Comparison of ENCODE assay signal across 11 cellular contexts in the genomic region with DNA sequence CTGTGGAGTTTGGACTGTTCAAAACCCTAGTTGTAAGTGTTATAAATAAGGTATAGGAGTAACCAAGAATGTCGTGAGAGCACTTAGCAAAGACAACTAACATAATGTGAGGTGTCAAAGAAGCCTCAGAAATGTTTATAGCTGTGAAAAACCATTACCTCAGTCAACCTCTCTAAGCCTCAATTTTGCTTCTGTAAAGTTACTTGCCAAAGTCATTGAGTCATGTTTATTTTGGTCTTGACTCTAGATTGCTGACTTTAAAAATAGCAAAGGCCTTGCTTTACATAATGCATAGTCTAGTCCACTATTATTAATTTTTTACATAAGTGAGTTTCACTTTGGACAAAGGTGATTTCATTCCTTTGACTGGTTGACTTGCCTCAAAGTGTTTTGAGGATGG.
DNase-seq lines count a peak whose midpoint lies in the region; ATAC-seq and TF ChIP-seq lines count a peak whose summit lies in the region.
"Had no signal": no experiment of that assay in that cellular context is flagged by ENCODE, and none has a peak within 500 bp of the region (broad histone marks: within the 10 kb centered on the region; RNA-seq: fewer than 3 reads in every experiment).

No MANE protein-coding gene starts in this region.

- H3K4me3 ChIP-seq in lower lobe of right lung (no peak overlapping the region), suprapubic skin (no peak overlapping the region), esophagus muscularis mucosa (no peak overlapping the region)
- H3K4me3 ChIP-seq: stomach had no signal

- H3K4me1 ChIP-seq in lower lobe of right lung (no peaks in the 10 kb centered on the region), suprapubic skin (no peaks in the 10 kb centered on the region), esophagus muscularis mucosa (peaks cover 0 to 15% (median 10%) of the 10 kb centered on the region in 4 donors)
- H3K4me1 ChIP-seq: stomach had no signal

- H3K9me3 ChIP-seq in lower lobe of right lung: no peaks in the 10 kb centered on the region
- H3K9me3 ChIP-seq in suprapubic skin: no peaks in the 10 kb centered on the region
- no peaks in the 10 kb centered on the region for H3K9me3 ChIP-seq in esophagus muscularis mucosa
- H3K9me3 ChIP-seq: stomach had no signal

- H3K27ac ChIP-seq in lower lobe of right lung (no peak overlapping the region), suprapubic skin (no peak overlapping the region), esophagus muscularis mucosa (replicated peaks in 1 of 4) (peak overlapping the region in 1 of 4 donors; percentile 34)
- H3K27ac ChIP-seq: stomach had no signal

- no peak for DNase-seq in lower lobe of right lung
- DNase-seq in retina: no peak
- no peak for DNase-seq in midbrain (lab: John Stamatoyannopoulos, UW)
- DNase-seq in suprapubic skin (ENCODE audit: low spot score in 2 of 2): no peak
- no peak for DNase-seq in esophagus muscularis mucosa (ENCODE audit: extremely low spot score)
- DNase-seq: activated T-cell treated with anti-CD3 and anti-CD28 coated beads, Interleukin-2, amount 50 U/mL, for 48 hours; GOT3; stomach had no signal

- 50% methylated on average over 1 of the region's 1 CpG for WGBS in suprapubic skin
- WGBS in esophagus muscularis mucosa: 16% methylated on average over 1 of the region's 1 CpG

- ATAC-seq in GM19043 (IDR thresholded peaks at IDR 0.05; ENCODE audit: low read depth, unreplicated experiment): peak; percentile 81
- ATAC-seq in HG02588 (IDR thresholded peaks at IDR 0.05; ENCODE audit: unreplicated experiment): peak; percentile 69
- ATAC-seq in HG03439 (IDR thresholded peaks at IDR 0.05; ENCODE audit: unreplicated experiment): peak; percentile 95
- peak; percentile 61 to 84 for ATAC-seq in lower lobe of right lung

- intact Hi-C loops in lower lobe of right lung (cut with DNase I): no loop called here
- intact Hi-C loops in esophagus muscularis mucosa (cut with DNase I): no loop called here

- no peaks in the 10 kb centered on the region for H3K36me3 ChIP-seq in lower lobe of right lung
- H3K36me3 ChIP-seq in suprapubic skin: no peaks in the 10 kb centered on the region
- H3K36me3 ChIP-seq in esophagus muscularis mucosa: no peaks in the 10 kb centered on the region
- H3K36me3 ChIP-seq: stomach had no signal

- H3K27me3 ChIP-seq in lower lobe of right lung (ENCODE audit: low read depth): no peaks in the 10 kb centered on the region
- H3K27me3 ChIP-seq in suprapubic skin: no peaks in the 10 kb centered on the region
- H3K27me3 ChIP-seq in esophagus muscularis mucosa: no peaks in the 10 kb centered on the region
- H3K27me3 ChIP-seq: stomach had no signal

- TF ChIP-seq POLR2A in suprapubic skin (IDR thresholded peaks at IDR 0.05) (no peak), esophagus muscularis mucosa (IDR thresholded peaks at IDR 0.05; ENCODE audit: low read depth) (no peak)

- TF ChIP-seq CTCF in lower lobe of right lung (IDR thresholded peaks at IDR 0.05) (no peak), suprapubic skin (IDR thresholded peaks at IDR 0.05) (no peak), esophagus muscularis mucosa (IDR thresholded peaks at IDR 0.05) (no peak)

- TF ChIP-seq EP300 in suprapubic skin (IDR thresholded peaks at IDR 0.05) (no peak), esophagus muscularis mucosa (IDR thresholded peaks at IDR 0.05) (no peak)
